ENCODE assay signal across 7 cellular contexts in the genomic region with DNA sequence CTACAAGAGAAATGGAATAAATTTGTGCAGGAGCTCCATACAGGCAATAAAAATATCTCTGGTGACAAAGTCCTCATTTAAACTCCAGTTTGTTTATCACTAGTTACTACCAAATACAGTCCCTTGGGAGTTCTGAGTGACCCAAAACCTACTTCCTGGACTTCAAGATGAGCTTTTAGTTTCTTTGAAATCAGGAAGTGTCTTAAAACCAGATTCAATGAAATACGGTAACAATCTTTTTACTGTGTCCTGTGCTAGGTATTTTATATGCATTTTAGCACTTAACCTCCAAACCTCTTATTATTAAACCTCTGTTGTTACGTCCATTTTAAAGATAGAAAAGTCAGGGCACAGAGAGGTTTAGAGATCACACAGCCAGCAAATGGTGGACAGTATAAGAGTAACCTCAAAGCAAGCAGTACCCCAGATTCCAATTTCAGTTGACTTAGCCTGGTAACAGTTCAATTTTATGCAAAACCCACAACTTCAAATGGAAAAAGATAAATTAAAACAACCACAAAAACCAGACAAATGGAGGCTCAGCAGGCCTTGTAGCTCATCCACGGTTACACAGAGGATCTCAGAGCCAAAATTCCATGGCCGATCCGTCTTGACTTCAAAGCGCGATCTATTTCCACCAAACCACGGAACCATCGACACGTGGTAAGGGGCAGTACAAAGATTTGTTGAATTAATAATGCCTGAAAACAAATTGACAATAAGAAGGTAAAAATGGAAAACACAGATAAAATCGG. TPM values are rescaled to one million over a fixed set of nuclear protein-coding genes. Genes with fewer than 3 reads are reported as not detected.
A peak's percentile ranks its signal among the peaks of the same experiment; 100 is the strongest.
DNase-seq lines count a peak whose midpoint lies in the region; ATAC-seq and TF ChIP-seq lines count a peak whose summit lies in the region.

No MANE protein-coding gene starts in this region.

- H3K36me3 ChIP-seq in MM.1S (replicated peaks; ENCODE audit: insufficient read depth, low read length), result no peaks in the 10 kb centered on the region
- H3K36me3 ChIP-seq in right atrium auricular region, result no peaks in the 10 kb centered on the region
- peaks cover 12% of the 10 kb centered on the region for H3K36me3 ChIP-seq in skeletal muscle satellite cell (ENCODE audit: insufficient read depth, low read length)

- no peaks in the 10 kb centered on the region for H3K9me3 Mint-ChIP-seq in activated naive CD4-positive, alpha-beta T cell treated with anti-CD3 and anti-CD28 coated beads, Interleukin-2, amount 10 ng/mL, durations not matched to agents 7 days and 5 days

- CTCF ChIA-PET in activated naive CD4-positive, alpha-beta T cell treated with anti-CD3 and anti-CD28 coated beads, Interleukin-2, amount 10 ng/mL, durations not matched to agents 7 days and 5 days (lab: Charles Lee), result interaction anchor here (0.7 to 4.3 kb wide), 10 partner anchors 8 to 124 kb away, joined by 3 to 24 read pairs (median 4); no protein-coding TSS in a partner anchor

- DNase-seq in MM.1S (peak; percentile 32), right atrium auricular region (ENCODE audit: low spot score) (no peak), SW480 (ENCODE audit: low spot score) (no peak)
- peak; percentile 50 for DNase-seq in activated naive CD4-positive, alpha-beta T cell treated with anti-CD3 and anti-CD28 coated beads, Interleukin-2, amount 10 ng/mL, durations not matched to agents 7 days and 5 days

- H3K27ac Mint-ChIP-seq in activated naive CD4-positive, alpha-beta T cell treated with anti-CD3 and anti-CD28 coated beads, Interleukin-2, amount 10 ng/mL, durations not matched to agents 7 days and 5 days, result peak overlapping the region; percentile 100

- H3K27me3 Mint-ChIP-seq in activated naive CD4-positive, alpha-beta T cell treated with anti-CD3 and anti-CD28 coated beads, Interleukin-2, amount 10 ng/mL, durations not matched to agents 7 days and 5 days, result no peaks in the 10 kb centered on the region

- H3K9ac ChIP-seq in MM.1S (ENCODE audit: low read length) (peak overlapping the region; percentile 86), skeletal muscle satellite cell (ENCODE audit: low read depth, low read length) (peak overlapping the region; percentile 88)

- H3K36me3 Mint-ChIP-seq in activated naive CD4-positive, alpha-beta T cell treated with anti-CD3 and anti-CD28 coated beads, Interleukin-2, amount 10 ng/mL, durations not matched to agents 7 days and 5 days, result peaks cover 43% of the 10 kb centered on the region

- peak overlapping the region; percentile 83 for H3K27ac ChIP-seq in MM.1S (ENCODE audit: low read length)
- H3K27ac ChIP-seq in right atrium auricular region, result peak overlapping the region; percentile 96

- H3K4me3 Mint-ChIP-seq in activated naive CD4-positive, alpha-beta T cell treated with anti-CD3 and anti-CD28 coated beads, Interleukin-2, amount 10 ng/mL, durations not matched to agents 7 days and 5 days, result peak overlapping the region; percentile 95

- H3K27me3 ChIP-seq in MM.1S (replicated peaks; ENCODE audit: insufficient read depth, low read length), result no peaks in the 10 kb centered on the region
- H3K27me3 ChIP-seq in right atrium auricular region, result no peaks in the 10 kb centered on the region
- no peaks in the 10 kb centered on the region for H3K27me3 ChIP-seq in skeletal muscle satellite cell (ENCODE audit: control insufficient read depth, insufficient read depth, low read length)

- H3K9me3 ChIP-seq in MM.1S (replicated peaks; ENCODE audit: insufficient read depth, low read length), result no peaks in the 10 kb centered on the region
- no peaks in the 10 kb centered on the region for H3K9me3 ChIP-seq in right atrium auricular region
- no peaks in the 10 kb centered on the region for H3K9me3 ChIP-seq in skeletal muscle satellite cell (replicated peaks; ENCODE audit: low read length)

- TF ChIP-seq CTCF in MM.1S (IDR thresholded peaks at IDR 0.05; ENCODE audit: low read length), result no peak
- no peak for TF ChIP-seq CTCF in right atrium auricular region (IDR thresholded peaks at IDR 0.05)

- H4K20me1 ChIP-seq in MM.1S (ENCODE audit: insufficient read depth, low read length), result peaks cover 6% of the 10 kb centered on the region; the same call in 1 of the 2 replicates

- H3K4me1 ChIP-seq in MM.1S (ENCODE audit: low read length) (peaks cover 11% of the 10 kb centered on the region), right atrium auricular region (peaks cover 0 to 37% of the 10 kb centered on the region in 2 donors), skeletal muscle satellite cell (ENCODE audit: control insufficient read depth, insufficient read depth, low read length) (peaks cover 15% of the 10 kb centered on the region)

- H3K4me1 Mint-ChIP-seq in activated naive CD4-positive, alpha-beta T cell treated with anti-CD3 and anti-CD28 coated beads, Interleukin-2, amount 10 ng/mL, durations not matched to agents 7 days and 5 days, result peaks cover 47% of the 10 kb centered on the region

- peaks cover 31% of the 10 kb centered on the region for H3F3A ChIP-seq in MM.1S (ENCODE audit: insufficient read depth, low read length)

- no peaks in the 10 kb centered on the region for H3K9me2 ChIP-seq in MM.1S (replicated peaks; ENCODE audit: insufficient read depth, low read length)

- peak overlapping the region; percentile 22 for H2AFZ ChIP-seq in MM.1S (ENCODE audit: low read length)

- ATAC-seq in HG03135 (IDR thresholded peaks at IDR 0.05; ENCODE audit: unreplicated experiment), result no peak

- peaks cover 67% of the 10 kb centered on the region for H3K79me2 ChIP-seq in MM.1S (ENCODE audit: low read length)

- H3K4me2 ChIP-seq in MM.1S (ENCODE audit: low read depth, low read length), result peak overlapping the region; percentile 88
- peak overlapping the region; percentile 91 for H3K4me2 ChIP-seq in skeletal muscle satellite cell (ENCODE audit: low read length)

- H3K4me3 ChIP-seq in GM08714 (ENCODE audit: low read length) (peak overlapping the region; percentile 99), MM.1S (ENCODE audit: low read length) (peak overlapping the region; percentile 80), right atrium auricular region (peak overlapping the region; percentile 72 to 86), skeletal muscle satellite cell (ENCODE audit: low read length) (peak overlapping the region; percentile 73)

RNA-seq across cellular contexts. Expression of a gene that starts 1.3 kb away (rescaled TPM):
- total RNA-seq in right atrium auricular region, result 10 to 100 TPM; 53.1 to 69.5 TPM
- 46.3 and 52.2 TPM in 2 replicates for total RNA-seq in skeletal muscle satellite cell (2012; rRNA removed)

Comparison
In these comparisons a context has a peak if more than half of its experiments do, and no peak if none do; other contexts are left out.
1. DNase-seq: peak in MM.1S (single experiment) and activated naive CD4-positive, alpha-beta T cell treated with anti-CD3 and anti-CD28 coated beads, Interleukin-2, amount 10 ng/mL, durations not matched to agents 7 days and 5 days (single experiment); none in right atrium auricular region (single experiment) and SW480 (single experiment).
2. Peak in every context shown above with its lines, with median percentiles within 50 percentile points of each other: H3K4me3 ChIP-seq.